Comparison of ENCODE assay signal across 19 cellular contexts in the genomic region with DNA sequence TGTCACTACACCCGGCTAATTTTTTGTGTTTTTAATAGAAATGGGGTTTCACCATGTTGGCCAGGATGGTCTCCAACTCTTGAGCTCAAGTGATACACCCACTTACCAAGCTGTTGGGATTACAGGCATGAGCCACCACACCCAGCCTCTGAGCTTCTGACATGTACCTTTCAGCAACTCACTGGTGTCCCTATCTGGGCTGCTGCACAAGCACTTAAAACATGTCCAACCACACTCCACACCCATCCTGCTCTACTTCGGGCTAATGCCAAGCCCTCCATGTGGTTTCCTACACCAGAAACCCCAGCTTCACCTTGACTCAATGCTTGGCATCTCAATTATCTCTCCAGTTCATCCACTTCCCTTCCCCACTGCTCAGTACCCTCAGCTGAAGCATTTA. TPM values are rescaled to one million over a fixed set of nuclear protein-coding genes. Genes with fewer than 3 reads are reported as not detected.
DNase-seq lines count a peak whose midpoint lies in the region; ATAC-seq, FAIRE-seq and TF ChIP-seq lines count a peak whose summit lies in the region.
"Had no signal": no experiment of that assay in that cellular context is flagged by ENCODE, and none has a peak within 500 bp of the region (broad histone marks: within the 10 kb centered on the region; RNA-seq: fewer than 3 reads in every experiment).

No MANE protein-coding gene starts in this region.

- no peak overlapping the region for H3K9ac ChIP-seq in astrocyte (ENCODE audit: low read length)

- H3K36me3 ChIP-seq in cardiac muscle cell, result peaks cover 16% of the 10 kb centered on the region
- peaks cover 14% of the 10 kb centered on the region for H3K36me3 ChIP-seq in astrocyte (ENCODE audit: insufficient read depth, low read length)

- 50% methylated on average over 2 of the region's 2 CpGs for WGBS in right cardiac atrium

- H3K9me3 Mint-ChIP-seq in astrocyte (ENCODE audit: unreplicated experiment), result no peaks in the 10 kb centered on the region
- H3K9me3 Mint-ChIP-seq in chondrocyte (ENCODE audit: low read depth), result no peaks in the 10 kb centered on the region

- H3K27ac Mint-ChIP-seq in astrocyte (ENCODE audit: unreplicated experiment), result peak overlapping the region; percentile 8
- H3K27ac Mint-ChIP-seq in chondrocyte (ENCODE audit: unreplicated experiment), result no peak overlapping the region

- ATAC-seq in right cardiac atrium, result peak; percentile 50 to 81

- peaks cover 9% of the 10 kb centered on the region for H3K4me1 Mint-ChIP-seq in astrocyte (ENCODE audit: low read depth, unreplicated experiment)
- peaks cover 28% of the 10 kb centered on the region for H3K4me1 Mint-ChIP-seq in chondrocyte (ENCODE audit: low read depth)

- H4K20me1 ChIP-seq in astrocyte (ENCODE audit: insufficient read depth, low read length), result no peaks in the 10 kb centered on the region

- intact Hi-C loops in cardiac septum (cut with DNase I), result no loop called here
- intact Hi-C loops in right cardiac atrium (cut with DNase I), result no loop called here

- H3K4me1 ChIP-seq in cardiac muscle cell (ENCODE audit: low read depth) (peaks cover 2% of the 10 kb centered on the region), astrocyte (ENCODE audit: insufficient read depth, low read length) (peaks cover 9% of the 10 kb centered on the region), right cardiac atrium (ENCODE audit: control insufficient read depth, insufficient read depth, low read length) (peaks cover 7% of the 10 kb centered on the region)
- H3K4me1 ChIP-seq: Peyer's patch had no signal

- FAIRE-seq in astrocyte (lab: Jason Lieb, UNC) (no peak), RCC 7860 (lab: Jason Lieb, UNC) (no peak)
- FAIRE-seq: A549, G401.6 had no signal

- no peaks in the 10 kb centered on the region for H3K27me3 Mint-ChIP-seq in astrocyte (ENCODE audit: low read depth, unreplicated experiment)
- no peaks in the 10 kb centered on the region for H3K27me3 Mint-ChIP-seq in chondrocyte (ENCODE audit: low read depth)

- H3K4me2 ChIP-seq in astrocyte (ENCODE audit: low read length), result no peak overlapping the region
- H3K4me2 ChIP-seq: A549 had no signal

- TF ChIP-seq CTCF in cardiac muscle cell (IDR thresholded peaks at IDR 0.05; ENCODE audit: low read depth, low read length), result no peak
- no peak for TF ChIP-seq CTCF in astrocyte (IDR thresholded peaks at IDR 0.05; ENCODE audit: insufficient read depth, low read depth, low read length)
- no peak for TF ChIP-seq CTCF in chondrocyte (IDR thresholded peaks at IDR 0.05)

- DNase-seq in cardiac muscle cell (ENCODE audit: low read depth in 1 of 2, low spot score in 1 of 2) (no peak), cardiac septum (ENCODE audit: low spot score) (no peak), astrocyte (ENCODE audit: low read depth) (no peak), right cardiac atrium (peak in 1 of 3 donors; percentile 62), renal cortical epithelial cell (ENCODE audit: low read depth) (peak; percentile 11), RCC 7860 (ENCODE audit: low spot score) (no peak), chondrocyte (ENCODE audit: low spot score) (no peak), NCI-H187 treated with DMSO at 0.1 percent for 48 hours (lab: John Stamatoyannopoulos, UW) (no peak)
- DNase-seq: DMS79, Karpas-422, MM.1S, NCI-H1105, NCI-H1930, NCI-H510A, Peyer's patch, SIG-M5 had no signal

- H3K36me3 Mint-ChIP-seq in astrocyte (ENCODE audit: low read depth, unreplicated experiment) (peaks cover 20% of the 10 kb centered on the region), chondrocyte (ENCODE audit: low read depth) (peaks cover 26% of the 10 kb centered on the region)

- no peak overlapping the region for H2AFZ ChIP-seq in astrocyte (ENCODE audit: low read depth, low read length)

- H3K4me3 ChIP-seq in cardiac muscle cell (no peak overlapping the region), astrocyte (ENCODE audit: insufficient read depth, low read depth, low read length) (no peak overlapping the region), right cardiac atrium (ENCODE audit: low read length) (no peak overlapping the region)
- H3K4me3 ChIP-seq: A549, Peyer's patch had no signal

- H3K4me3 Mint-ChIP-seq in astrocyte (ENCODE audit: unreplicated experiment) (no peak overlapping the region), chondrocyte (ENCODE audit: unreplicated experiment) (no peak overlapping the region)
- H3K4me3 Mint-ChIP-seq: CD14-positive monocyte had no signal

- H3K27ac ChIP-seq in cardiac muscle cell (peak overlapping the region; percentile 8), astrocyte (ENCODE audit: low read depth, low read length) (no peak overlapping the region), right cardiac atrium (ENCODE audit: low read length) (no peak overlapping the region)
- H3K27ac ChIP-seq: A549, Peyer's patch had no signal

- no peaks in the 10 kb centered on the region for H3K9me3 ChIP-seq in cardiac muscle cell (ENCODE audit: low read depth)
- no peaks in the 10 kb centered on the region for H3K9me3 ChIP-seq in astrocyte (ENCODE audit: insufficient read depth, low read depth, low read length)
- no peaks in the 10 kb centered on the region for H3K9me3 ChIP-seq in right cardiac atrium (ENCODE audit: control insufficient read depth, low read length)
- H3K9me3 ChIP-seq: A549, Peyer's patch had no signal

- no peaks in the 10 kb centered on the region for H3K27me3 ChIP-seq in cardiac muscle cell
- H3K27me3 ChIP-seq in astrocyte (ENCODE audit: insufficient read depth, low read length), result no peaks in the 10 kb centered on the region
- H3K27me3 ChIP-seq in right cardiac atrium (ENCODE audit: control insufficient read depth, insufficient read depth), result no peaks in the 10 kb centered on the region
- H3K27me3 ChIP-seq: Peyer's patch had no signal

- H3K79me2 ChIP-seq in astrocyte (ENCODE audit: insufficient read depth, low read length), result no peaks in the 10 kb centered on the region

RNA-seq across cellular contexts. Expression of a gene that starts 22.4 kb away (rescaled TPM):
- 18.3 and 27.4 TPM in 2 replicates for total RNA-seq in cardiac muscle cell
- 29.3 and 30.0 TPM in 2 replicates for polyA plus RNA-seq in cardiac muscle cell
- 3.9 TPM for total RNA-seq in cardiac septum
- total RNA-seq in astrocyte, result 42.7 and 52.4 TPM in 2 replicates
- 1 to 10 TPM; 3.5 to 6.8 (median 3.8) TPM for total RNA-seq in right cardiac atrium
- polyA plus RNA-seq in right cardiac atrium, result 1.3 TPM
- total RNA-seq in renal cortical epithelial cell, result 27.1 and 67.8 TPM in 2 replicates
- total RNA-seq in chondrocyte, result 71.6 to 188 TPM (median 187 TPM) in 3 replicates

RNA-seq across cellular contexts. Expression of a gene that starts 51.2 kb away (rescaled TPM):
- total RNA-seq in cardiac muscle cell, result not detected in 2 replicates
- 0.41 TPM in 1 of 2 replicates, not detected in the other for polyA plus RNA-seq in cardiac muscle cell
- total RNA-seq in cardiac septum, result 2.9 TPM
- 0.27 TPM in 1 of 2 replicates, not detected in the other for total RNA-seq in astrocyte
- total RNA-seq in right cardiac atrium, result 10 to 100 TPM in 1 of 4 donors, 1 to 10 TPM in 3; 4.3 to 11.9 (median 8.0) TPM
- 2.3 TPM for polyA plus RNA-seq in right cardiac atrium
- total RNA-seq in renal cortical epithelial cell, result 0.05 TPM in 1 of 2 replicates, not detected in the other
- total RNA-seq in chondrocyte, result 0.69 to 0.85 TPM in 2 of 3 replicates, not detected in the other
- polyA plus RNA-seq: CD14-positive monocyte had no signal
